ENCODE assay signal across 28 cellular contexts in the genomic region with DNA sequence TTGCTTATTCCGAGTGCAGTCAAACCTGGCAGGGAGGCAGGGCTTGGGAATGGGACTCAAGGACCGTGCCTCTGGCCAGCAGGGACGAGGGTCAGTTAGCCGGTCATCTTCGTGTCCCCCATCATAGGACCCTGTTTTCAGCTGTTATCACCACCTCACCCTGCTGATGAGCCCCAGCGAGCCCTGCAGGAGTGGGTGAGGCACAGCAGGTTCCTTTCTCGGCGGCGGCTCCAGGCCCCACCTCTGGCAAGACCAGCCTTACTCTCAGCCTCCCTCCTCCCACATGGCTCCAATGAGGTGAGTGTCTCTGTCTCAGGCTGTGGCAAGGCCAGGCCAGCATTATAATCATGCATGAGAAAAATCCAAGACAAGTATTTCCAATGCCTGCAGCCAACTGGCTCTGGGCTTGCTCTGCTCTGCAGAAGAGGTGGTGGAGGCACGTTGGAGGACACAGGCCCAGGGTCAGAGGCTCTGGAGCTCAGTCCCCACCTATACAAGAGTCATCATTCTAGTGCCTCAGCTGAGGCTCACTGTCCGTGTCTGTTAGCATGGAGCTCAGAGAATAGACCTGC.
"Had no signal": no experiment of that assay in that cellular context is flagged by ENCODE, and none has a peak within 500 bp of the region (broad histone marks: within the 10 kb centered on the region; RNA-seq: fewer than 3 reads in every experiment).

No MANE protein-coding gene starts in this region.

- H3K4me3 ChIP-seq: esophagus muscularis mucosa, gastrocnemius medialis, lower lobe of right lung, neural progenitor cell, ovary, prostate gland, tibial artery had no signal

- H2AFZ ChIP-seq: neural progenitor cell had no signal

- H3K27ac ChIP-seq: esophagus muscularis mucosa, gastrocnemius medialis, lower lobe of right lung, neural progenitor cell, ovary, prostate gland, tibial artery, VCaP had no signal

- H3K4me3 Mint-ChIP-seq: activated CD4-positive, alpha-beta memory T cell treated with anti-CD3 and anti-CD28 coated beads, Interleukin-2, amount 10 ng/mL, durations not matched to agents 7 days and 5 days; activated CD4-positive, alpha-beta T cell treated with anti-CD3 and anti-CD28 coated beads, Interleukin-2, amount 10 ng/mL, durations not matched to agents 24 days and 14 days; activated naive CD4-positive, alpha-beta T cell treated with anti-CD3 and anti-CD28 coated beads, Interleukin-2, amount 10 ng/mL, durations not matched to agents 7 days and 5 days; activated T-cell treated with anti-CD3 and anti-CD28 coated beads, Interleukin-2, amount 50 U/mL, for 72 hours; brain; naive thymus-derived CD8-positive, alpha-beta T cell; neural progenitor cell; stimulated activated effector memory CD8-positive, alpha-beta T cell treated with anti-CD3 and anti-CD28 coated beads, Interleukin-12 subunit alpha, Interleukin-12 subunit beta, amount 100 ng/mL, for 72 hours; stimulated activated naive CD8-positive, alpha-beta T cell treated with anti-CD3 and anti-CD28 coated beads, Interleukin-15, amount 100 ng/mL, for 72 hours; T-cell; T-helper 2 cell treated with Interferon-gamma antibody and Interleukin-4, amounts not matched to agents 5 μg/mL and 100 μg/mL, for 36 hours had no signal

- H3K9ac ChIP-seq: neural progenitor cell had no signal

- ATAC-seq: activated CD4-positive, CD25-positive, alpha-beta regulatory T cell treated with anti-CD3 and anti-CD28 coated beads, Interleukin-2, amount 50 U/mL, for 24 hours; activated T-cell treated with anti-CD3 and anti-CD28 coated beads, Interleukin-2, amount 50 U/mL, for 72 hours; gastrocnemius medialis; naive thymus-derived CD8-positive, alpha-beta T cell; stimulated activated effector memory CD8-positive, alpha-beta T cell treated with anti-CD3 and anti-CD28 coated beads, Interleukin-12 subunit alpha, Interleukin-12 subunit beta, amount 100 ng/mL, for 72 hours; stimulated activated naive CD8-positive, alpha-beta T cell treated with anti-CD3 and anti-CD28 coated beads, Interleukin-15, amount 100 ng/mL, for 72 hours; T-cell had no signal

- FAIRE-seq: colon, endothelial cell of umbilical vein had no signal

- H3K4me1 ChIP-seq: gastrocnemius medialis, lower lobe of right lung, prostate gland had no signal

- DNase-seq: activated CD4-positive, alpha-beta memory T cell treated with anti-CD3 and anti-CD28 coated beads, Interleukin-2, amount 10 ng/mL, durations not matched to agents 7 days and 5 days; activated CD4-positive, alpha-beta T cell treated with anti-CD3 and anti-CD28 coated beads, Interleukin-2, amount 10 ng/mL, durations not matched to agents 24 days and 14 days; activated effector memory CD4-positive, alpha-beta T cell treated with anti-CD3 and anti-CD28 coated beads, Interleukin-2, amount 50 U/mL, for 16 hours; activated naive CD4-positive, alpha-beta T cell treated with anti-CD3 and anti-CD28 coated beads, Interleukin-2, amount 10 ng/mL, durations not matched to agents 7 days and 5 days; activated T-cell treated with anti-CD3 and anti-CD28 coated beads, Interleukin-2, amount 50 U/mL, for 72 hours; central memory CD4-positive, alpha-beta T cell; effector memory CD4-positive, alpha-beta T cell; gastrocnemius medialis; head of caudate nucleus; islet precursor cell; left cardiac atrium; lower lobe of right lung; naive thymus-derived CD8-positive, alpha-beta T cell; ovary; stimulated activated CD4-positive, alpha-beta T cell treated with anti-CD3 and anti-CD28 coated beads, Interleukin-2, amount 100 ng/mL, for 24 hours; stimulated activated naive CD8-positive, alpha-beta T cell treated with anti-CD3 and anti-CD28 coated beads, Interleukin-15, amount 100 ng/mL, for 72 hours; T-cell; tibial artery had no signal

- H3K9me3 Mint-ChIP-seq: activated CD4-positive, alpha-beta T cell treated with anti-CD3 and anti-CD28 coated beads, Interleukin-2, amount 10 ng/mL, durations not matched to agents 24 days and 14 days; activated naive CD4-positive, alpha-beta T cell treated with anti-CD3 and anti-CD28 coated beads, Interleukin-2, amount 10 ng/mL, durations not matched to agents 7 days and 5 days; activated T-cell treated with anti-CD3 and anti-CD28 coated beads, Interleukin-2, amount 50 U/mL, for 72 hours; brain; naive thymus-derived CD8-positive, alpha-beta T cell; stimulated activated effector memory CD8-positive, alpha-beta T cell treated with anti-CD3 and anti-CD28 coated beads, Interleukin-12 subunit alpha, Interleukin-12 subunit beta, amount 100 ng/mL, for 72 hours; stimulated activated naive CD8-positive, alpha-beta T cell treated with anti-CD3 and anti-CD28 coated beads, Interleukin-15, amount 100 ng/mL, for 72 hours; T-cell; T-helper 2 cell treated with Interferon-gamma antibody and Interleukin-4, amounts not matched to agents 5 μg/mL and 100 μg/mL, for 36 hours had no signal

- H3K4me2 ChIP-seq: neural progenitor cell had no signal

- H3K27me3 ChIP-seq: esophagus muscularis mucosa, gastrocnemius medialis, neural progenitor cell, ovary, tibial artery had no signal

- H3K36me3 ChIP-seq: gastrocnemius medialis, lower lobe of right lung, neural progenitor cell, ovary, prostate gland, tibial artery had no signal

- H3K27me3 Mint-ChIP-seq: activated CD4-positive, alpha-beta memory T cell treated with anti-CD3 and anti-CD28 coated beads, Interleukin-2, amount 10 ng/mL, durations not matched to agents 7 days and 5 days; activated CD4-positive, alpha-beta T cell treated with anti-CD3 and anti-CD28 coated beads, Interleukin-2, amount 10 ng/mL, durations not matched to agents 24 days and 14 days; activated naive CD4-positive, alpha-beta T cell treated with anti-CD3 and anti-CD28 coated beads, Interleukin-2, amount 10 ng/mL, durations not matched to agents 7 days and 5 days; brain; naive thymus-derived CD8-positive, alpha-beta T cell; stimulated activated naive CD8-positive, alpha-beta T cell treated with anti-CD3 and anti-CD28 coated beads, Interleukin-15, amount 100 ng/mL, for 72 hours; T-cell had no signal

- H3K36me3 Mint-ChIP-seq: activated naive CD4-positive, alpha-beta T cell treated with anti-CD3 and anti-CD28 coated beads, Interleukin-2, amount 10 ng/mL, durations not matched to agents 7 days and 5 days; neural progenitor cell; stimulated activated effector memory CD8-positive, alpha-beta T cell treated with anti-CD3 and anti-CD28 coated beads, Interleukin-12 subunit alpha, Interleukin-12 subunit beta, amount 100 ng/mL, for 72 hours had no signal

- H3K9me3 ChIP-seq: esophagus muscularis mucosa, gastrocnemius medialis, lower lobe of right lung, ovary, prostate gland, tibial artery had no signal

- H3K4me1 Mint-ChIP-seq: stimulated activated naive CD8-positive, alpha-beta T cell treated with anti-CD3 and anti-CD28 coated beads, Interleukin-15, amount 100 ng/mL, for 72 hours had no signal

- H3K27ac Mint-ChIP-seq: activated CD4-positive, alpha-beta memory T cell treated with anti-CD3 and anti-CD28 coated beads, Interleukin-2, amount 10 ng/mL, durations not matched to agents 7 days and 5 days; activated CD4-positive, alpha-beta T cell treated with anti-CD3 and anti-CD28 coated beads, Interleukin-2, amount 10 ng/mL, durations not matched to agents 24 days and 14 days; activated naive CD4-positive, alpha-beta T cell treated with anti-CD3 and anti-CD28 coated beads, Interleukin-2, amount 10 ng/mL, durations not matched to agents 7 days and 5 days; activated T-cell treated with anti-CD3 and anti-CD28 coated beads, Interleukin-2, amount 50 U/mL, for 72 hours; naive thymus-derived CD8-positive, alpha-beta T cell; neural progenitor cell; stimulated activated effector memory CD8-positive, alpha-beta T cell treated with anti-CD3 and anti-CD28 coated beads, Interleukin-12 subunit alpha, Interleukin-12 subunit beta, amount 100 ng/mL, for 72 hours; T-cell; T-helper 2 cell treated with Interferon-gamma antibody and Interleukin-4, amounts not matched to agents 5 μg/mL and 100 μg/mL, for 36 hours had no signal
